ENCODE assay signal across 7 cellular contexts in genomic region chr1:78005755-78006154, GRCh38. TPM values are rescaled to one million over a fixed set of nuclear protein-coding genes. Genes with fewer than 3 reads are reported as not detected.
DNase-seq lines count a peak whose midpoint lies in the region; ATAC-seq and TF ChIP-seq lines count a peak whose summit lies in the region.

No MANE protein-coding gene starts in this region.

- peak overlapping the region; percentile 93 to 94 for H3K27ac ChIP-seq in right atrium auricular region

- H3K4me1 ChIP-seq in right atrium auricular region, result peaks cover 0 to 45% of the 10 kb centered on the region in 2 donors

- H3K27me3 ChIP-seq in right atrium auricular region, result no peaks in the 10 kb centered on the region

- DNase-seq in GM04503 (ENCODE audit: low read depth) (peak; percentile 67), NCI-H1105 treated with DMSO at 0.1 percent for 48 hours (lab: John Stamatoyannopoulos, UW) (peak; percentile 27), amniotic stem cell (lab: John Stamatoyannopoulos, UW) (peak; percentile 90), right atrium auricular region (ENCODE audit: low spot score) (no peak), sciatic nerve (ENCODE audit: low spot score) (no peak), NCI-H187 (lab: John Stamatoyannopoulos, UW) (no peak), OCI-M2 (lab: John Stamatoyannopoulos, UW; ENCODE audit: unreplicated experiment) (no peak)

- H3K4me3 ChIP-seq in right atrium auricular region, result peak overlapping the region; percentile 66 to 78

- H3K36me3 ChIP-seq in right atrium auricular region, result no peaks in the 10 kb centered on the region

- intact Hi-C loops in sciatic nerve (cut with DNase I), result no loop called here

- H3K9me3 ChIP-seq in right atrium auricular region, result no peaks in the 10 kb centered on the region

- peak; percentile 72 for ATAC-seq in sciatic nerve

- no peak for TF ChIP-seq CTCF in right atrium auricular region (IDR thresholded peaks at IDR 0.05)

RNA-seq across cellular contexts. Expression of gene DNAJB4, which starts 1.0 kb away (rescaled TPM):
- total RNA-seq in right atrium auricular region (10 to 100 TPM; 60.9 to 83.6 TPM), sciatic nerve (87.0 TPM)

RNA-seq across cellular contexts. Expression of gene FUBP1, which starts 26.9 kb away (rescaled TPM):
- total RNA-seq in right atrium auricular region (10 to 100 TPM; 45.8 to 49.3 TPM), sciatic nerve (141 TPM)

RNA-seq across cellular contexts. Expression of gene GIPC2, which starts 40.0 kb away (rescaled TPM):
- total RNA-seq in right atrium auricular region (1 to 10 TPM; 1.5 to 2.3 TPM), sciatic nerve (4.0 TPM)

Comparison
In these comparisons a context has a peak if more than half of its experiments do, and no peak if none do; other contexts are left out.
1. DNase-seq: peak in GM04503 (single experiment), NCI-H1105 treated with DMSO at 0.1 percent for 48 hours (single experiment) and amniotic stem cell (single experiment); none in right atrium auricular region (single experiment), sciatic nerve (single experiment), NCI-H187 (0 of 2) and OCI-M2 (single experiment).